In genomic region chr10:93225938-93226337, GRCh38 we compare ENCODE assay signal across 18 cellular contexts.
"Had no signal": no experiment of that assay in that cellular context is flagged by ENCODE, and none has a peak within 500 bp of the region (broad histone marks: within the 10 kb centered on the region; RNA-seq: fewer than 3 reads in every experiment).

No MANE protein-coding gene starts in this region.

- H3K4me1 Mint-ChIP-seq: activated CD4-positive, alpha-beta T cell treated with anti-CD3 and anti-CD28 coated beads for 36 hours; activated naive CD4-positive, alpha-beta T cell treated with anti-CD3 and anti-CD28 coated beads, Interleukin-2, amount 10 ng/mL, durations not matched to agents 7 days and 5 days; memory B cell had no signal

- ATAC-seq: activated CD4-positive, alpha-beta T cell treated with anti-CD3 and anti-CD28 coated beads for 36 hours; activated T-cell treated with anti-CD3 and anti-CD28 coated beads, Interleukin-2, amount 50 U/mL, for 72 hours; foreskin keratinocyte; stimulated activated naive CD8-positive, alpha-beta T cell treated with anti-CD3 and anti-CD28 coated beads, Interleukin-15, Interleukin-2, amounts not matched to agents 100 U/mL and 50 U/mL, for 24 hours; upper lobe of right lung had no signal

- H3K27me3 Mint-ChIP-seq: activated naive CD4-positive, alpha-beta T cell treated with anti-CD3 and anti-CD28 coated beads, Interleukin-2, amount 10 ng/mL, durations not matched to agents 7 days and 5 days had no signal

- H3K27me3 ChIP-seq: cardiac muscle cell, upper lobe of right lung had no signal

- DNase-seq: activated CD4-positive, alpha-beta T cell treated with anti-CD3 and anti-CD28 coated beads for 36 hours; activated CD4-positive, alpha-beta T cell treated with anti-CD3 and anti-CD28 coated beads, Interleukin-2, amount 50 U/mL, for 48 hours; activated effector memory CD4-positive, alpha-beta T cell treated with Interleukin-2 at 50 U/mL for 16 hours; activated naive CD4-positive, alpha-beta T cell treated with anti-CD3 and anti-CD28 coated beads, Interleukin-2, amount 10 ng/mL, durations not matched to agents 7 days and 5 days; activated T-cell treated with anti-CD3 and anti-CD28 coated beads, Interleukin-2, amount 50 U/mL, for 72 hours; amygdala; effector CD4-positive, alpha-beta T cell; erythroblast; foreskin keratinocyte; hippocampal formation; kidney glomerular epithelial cell; posterior cingulate gyrus; stimulated activated CD4-positive, alpha-beta T cell treated with anti-CD3 and anti-CD28 coated beads, Interleukin-4, amount 100 ng/mL, for 24 hours; stimulated activated naive CD8-positive, alpha-beta T cell treated with anti-CD3 and anti-CD28 coated beads, Interleukin-15, Interleukin-2, amounts not matched to agents 100 U/mL and 50 U/mL, for 24 hours; T-helper 1 cell; upper lobe of right lung had no signal

- H3K4me3 ChIP-seq: cardiac muscle cell, upper lobe of right lung had no signal

- H3K4me1 ChIP-seq: foreskin keratinocyte, upper lobe of right lung had no signal

- H3K9me3 Mint-ChIP-seq: activated naive CD4-positive, alpha-beta T cell treated with anti-CD3 and anti-CD28 coated beads, Interleukin-2, amount 10 ng/mL, durations not matched to agents 7 days and 5 days; activated T-cell treated with anti-CD3 and anti-CD28 coated beads, Interleukin-2, amount 50 U/mL, for 72 hours had no signal

- H3K27ac Mint-ChIP-seq: activated CD4-positive, alpha-beta T cell treated with anti-CD3 and anti-CD28 coated beads for 36 hours; activated naive CD4-positive, alpha-beta T cell treated with anti-CD3 and anti-CD28 coated beads, Interleukin-2, amount 10 ng/mL, durations not matched to agents 7 days and 5 days; activated T-cell treated with anti-CD3 and anti-CD28 coated beads, Interleukin-2, amount 50 U/mL, for 72 hours; memory B cell had no signal

- H3K9me3 ChIP-seq: upper lobe of right lung had no signal

- H3K4me3 Mint-ChIP-seq: activated CD4-positive, alpha-beta T cell treated with anti-CD3 and anti-CD28 coated beads for 36 hours; activated naive CD4-positive, alpha-beta T cell treated with anti-CD3 and anti-CD28 coated beads, Interleukin-2, amount 10 ng/mL, durations not matched to agents 7 days and 5 days; activated T-cell treated with anti-CD3 and anti-CD28 coated beads, Interleukin-2, amount 50 U/mL, for 72 hours; memory B cell had no signal

- H3K36me3 Mint-ChIP-seq: activated naive CD4-positive, alpha-beta T cell treated with anti-CD3 and anti-CD28 coated beads, Interleukin-2, amount 10 ng/mL, durations not matched to agents 7 days and 5 days; memory B cell had no signal

- H3K27ac ChIP-seq: cardiac muscle cell, foreskin keratinocyte, upper lobe of right lung had no signal

- H3K36me3 ChIP-seq: cardiac muscle cell, upper lobe of right lung had no signal
